Comparison of ENCODE assay signal across 17 cellular contexts in genomic region chr12:105324704-105325103, GRCh38.
"Had no signal": no experiment of that assay in that cellular context is flagged by ENCODE, and none has a peak within 500 bp of the region (broad histone marks: within the 10 kb centered on the region; RNA-seq: fewer than 3 reads in every experiment).

No MANE protein-coding gene starts in this region.

- H3K4me1 Mint-ChIP-seq: neural progenitor cell had no signal

- H3K36me3 Mint-ChIP-seq: activated naive CD4-positive, alpha-beta T cell treated with anti-CD3 and anti-CD28 coated beads, Interleukin-2, amount 50 U/mL, for 72 hours; neural progenitor cell had no signal

- H3K9me3 ChIP-seq: lower lobe of right lung, ovary, thoracic aorta, upper lobe of right lung had no signal

- H3K36me3 ChIP-seq: brain microvascular endothelial cell, lower lobe of right lung, neural progenitor cell, ovary, thoracic aorta, upper lobe of right lung had no signal

- H3K4me2 ChIP-seq: neural progenitor cell had no signal

- H3K27ac Mint-ChIP-seq: activated naive CD4-positive, alpha-beta T cell treated with anti-CD3 and anti-CD28 coated beads, Interleukin-2, amount 50 U/mL, for 72 hours; neural progenitor cell had no signal

- H3K27me3 ChIP-seq: brain microvascular endothelial cell, ovary, upper lobe of right lung had no signal

- H3K4me3 Mint-ChIP-seq: neural progenitor cell had no signal

- ATAC-seq: activated naive CD4-positive, alpha-beta T cell treated with anti-CD3 and anti-CD28 coated beads, Interleukin-2, amount 50 U/mL, for 72 hours; lower lobe of right lung; upper lobe of right lung had no signal

- H3K27ac ChIP-seq: brain microvascular endothelial cell, lower lobe of right lung, neural progenitor cell, ovary, thoracic aorta, upper lobe of right lung had no signal

- H3K4me1 ChIP-seq: neural progenitor cell, upper lobe of right lung had no signal

- H3K9me3 Mint-ChIP-seq: neural progenitor cell had no signal

- H3K9ac ChIP-seq: neural progenitor cell had no signal

- H3K4me3 ChIP-seq: lower lobe of right lung, neural progenitor cell, ovary, thoracic aorta, upper lobe of right lung had no signal

- H2AFZ ChIP-seq: neural progenitor cell had no signal

- DNase-seq: activated effector memory CD4-positive, alpha-beta T cell treated with Interleukin-2 at 50 U/mL for 16 hours; anterior cingulate cortex; brain microvascular endothelial cell; cerebellar nuclear complex; effector CD8-positive, alpha-beta T cell; foreskin melanocyte; lower lobe of right lung; midbrain; ovary; retina; stimulated activated CD4-positive, alpha-beta T cell treated with anti-CD3 and anti-CD28 coated beads, Interleukin-12 subunit alpha, Interleukin-12 subunit beta, amount 100 ng/mL, for 4 hours; stimulated activated CD4-positive, alpha-beta T cell treated with anti-CD3 and anti-CD28 coated beads, Interleukin-2, amount 100 ng/mL, for 24 hours; T-helper 9 cell; upper lobe of right lung had no signal
